Comparison of ENCODE assay signal across 19 cellular contexts in the genomic region with DNA sequence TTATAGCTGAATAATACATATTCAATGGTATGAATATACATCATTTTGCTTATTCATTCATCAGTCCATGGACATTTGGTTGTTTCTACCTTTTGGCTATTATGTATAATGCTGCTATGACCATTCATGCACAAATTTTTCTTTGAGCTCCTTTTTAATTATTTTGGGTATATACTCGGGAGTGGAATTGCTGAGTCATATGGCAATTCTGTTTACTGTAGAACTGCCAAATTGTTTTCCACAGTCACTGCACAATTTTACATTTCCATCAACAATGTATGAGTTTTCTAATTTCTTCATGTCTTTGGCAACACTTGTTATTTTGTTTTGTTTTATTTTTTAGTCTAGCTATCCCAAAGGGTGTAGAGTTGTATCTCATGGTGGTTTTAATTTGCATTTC.
"Had no signal": no experiment of that assay in that cellular context is flagged by ENCODE, and none has a peak within 500 bp of the region (broad histone marks: within the 10 kb centered on the region; RNA-seq: fewer than 3 reads in every experiment).

No MANE protein-coding gene starts in this region.

- DNase-seq: activated CD4-positive, alpha-beta T cell treated with anti-CD3 and anti-CD28 coated beads, Interleukin-2, amount 50 U/mL, for 4 hours; amygdala; central memory CD4-positive, alpha-beta T cell; dorsolateral prefrontal cortex; endodermal cell; heart left ventricle; left lung; midbrain; nephron progenitor cell; occipital lobe; posterior cingulate gyrus; retina; transverse colon; uterus; WERI-Rb-1 had no signal

- H3K36me3 ChIP-seq: gastroesophageal sphincter, heart left ventricle, left lung, suprapubic skin, transverse colon, uterus, WERI-Rb-1 had no signal

- H3K9me3 ChIP-seq: gastroesophageal sphincter, left lung, suprapubic skin, transverse colon, uterus had no signal

- H3K4me3 ChIP-seq: dorsolateral prefrontal cortex, gastroesophageal sphincter, heart left ventricle, left lung, suprapubic skin, transverse colon, uterus had no signal

- H3K27ac ChIP-seq: dorsolateral prefrontal cortex, epithelial cell of prostate, gastroesophageal sphincter, heart left ventricle, left lung, suprapubic skin, transverse colon, uterus, WERI-Rb-1 had no signal

- H3K27me3 ChIP-seq: dorsolateral prefrontal cortex, gastroesophageal sphincter, heart left ventricle, left lung, suprapubic skin, transverse colon, uterus had no signal

- FAIRE-seq: colon had no signal

- ATAC-seq: gastroesophageal sphincter, heart left ventricle, left lung had no signal

- H3K4me1 ChIP-seq: gastroesophageal sphincter, heart left ventricle, left lung, suprapubic skin, transverse colon, uterus had no signal
